8 cellular contexts compared by ENCODE assay signal in the genomic region with DNA sequence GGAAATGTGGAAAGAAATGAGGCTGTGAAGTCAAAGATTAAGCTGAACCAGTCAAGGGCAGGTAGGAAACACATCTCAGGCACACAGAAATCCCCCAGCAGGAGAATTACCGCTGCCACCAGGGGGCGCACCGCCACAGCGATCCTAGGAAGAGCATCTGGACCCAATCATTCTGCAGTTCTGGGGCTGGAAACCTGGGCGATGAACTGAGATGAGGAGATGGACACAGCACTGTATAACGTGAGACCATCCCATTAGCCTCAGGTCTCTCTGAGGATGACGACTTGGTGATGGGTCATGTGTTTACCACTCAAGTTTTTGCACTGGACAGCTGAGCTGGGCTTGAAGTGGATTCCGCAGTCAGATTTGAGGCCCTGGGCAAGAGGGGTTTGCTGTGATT. TPM values are rescaled to one million over a fixed set of nuclear protein-coding genes. Genes with fewer than 3 reads are reported as not detected.
DNase-seq lines count a peak whose midpoint lies in the region; TF ChIP-seq lines count a peak whose summit lies in the region.

No MANE protein-coding gene starts in this region.

- no peaks in the 10 kb centered on the region for H3F3A ChIP-seq in SK-N-SH (replicated peaks; ENCODE audit: insufficient read depth)

- CTCF ChIA-PET in SK-N-SH (lab: Yijun Ruan, JAX) = interaction anchor here (0.6 to 5.4 kb wide), 20 partner anchors 9 to 571 kb away, joined by 3 to 56 read pairs (median 4); no protein-coding TSS in a partner anchor

- H3K4me2 ChIP-seq in SK-N-SH = no peak overlapping the region

- TF ChIP-seq EP300 in SK-N-SH (IDR thresholded peaks at IDR 0.05; ENCODE audit: borderline replicate concordance in 1 of 2, low read depth in 1 of 2, low read length in 1 of 2) = no peak

- H3K9ac ChIP-seq in SK-N-SH = no peak overlapping the region

- H4K20me1 ChIP-seq in SK-N-SH (ENCODE audit: insufficient read depth) = no peaks in the 10 kb centered on the region

- no peaks in the 10 kb centered on the region for H3K79me2 ChIP-seq in SK-N-SH (ENCODE audit: insufficient read depth)

- H3K27me3 ChIP-seq in SK-N-SH (ENCODE audit: insufficient read depth) = peaks cover 29% of the 10 kb centered on the region
- no peaks in the 10 kb centered on the region for H3K27me3 ChIP-seq in ascending aorta

- no peak overlapping the region for H2AFZ ChIP-seq in SK-N-SH (ENCODE audit: low read depth)

- no peak overlapping the region; a peak in 1 of 4 replicates for H3K4me3 ChIP-seq in SK-N-SH (ENCODE audit: low read depth in 2 of 2, low read length in 1 of 2)
- no peak overlapping the region for H3K4me3 ChIP-seq in ascending aorta

- POLR2A ChIA-PET in SK-N-SH (lab: Yijun Ruan, JAX) = no interaction called here

- intact Hi-C loops in ascending aorta (cut with DNase I) = loop anchor here (1.0 kb wide), 1 partner anchor 456 kb away; no protein-coding TSS in a partner anchor

- DNase-seq in NCI-H2081 (lab: John Stamatoyannopoulos, UW) (peak; percentile 53 to 56), NCI-H2081 treated with DMSO at 0.1 percent for 48 hours (lab: John Stamatoyannopoulos, UW) (no peak), Kasumi-1 (lab: John Stamatoyannopoulos, UW) (peak; percentile 38 to 41), SK-N-SH (peak; percentile 69), ascending aorta (ENCODE audit: low spot score in 2 of 2) (peak in 1 of 2 donors; percentile 83), iPS-NIHi11 (ENCODE audit: low spot score) (peak; percentile 75), NCI-H2107 (lab: John Stamatoyannopoulos, UW) (no peak)
- peak; percentile 78 for DNase-seq in stimulated activated CD4-positive, alpha-beta T cell treated with anti-CD3 and anti-CD28 coated beads, Interleukin-15, amount 100 ng/mL, for 24 hours

- TF ChIP-seq RAD21 in SK-N-SH (IDR thresholded peaks at IDR 0.05; ENCODE audit: low read length) = peak; percentile 64

- WGBS in SK-N-SH (ENCODE audit: low lambda C conversion rate) = 11% methylated on average over 7 of the region's 8 CpGs

- H3K9me3 ChIP-seq in SK-N-SH (no peaks in the 10 kb centered on the region), ascending aorta (no peaks in the 10 kb centered on the region)

- TF ChIP-seq CTCF in SK-N-SH (IDR thresholded peaks at IDR 0.05) (peak; percentile 92), ascending aorta (IDR thresholded peaks at IDR 0.05) (peak; percentile 57 to 91 (median 81))

- no peak overlapping the region for H3K27ac ChIP-seq in SK-N-SH (ENCODE audit: low read depth in 2 of 2, low read length in 1 of 2)
- H3K27ac ChIP-seq in ascending aorta = no peak overlapping the region

- H3K9me2 ChIP-seq in SK-N-SH = no peaks in the 10 kb centered on the region

- H3K4me1 ChIP-seq in SK-N-SH (ENCODE audit: control insufficient read depth in 1 of 2, insufficient read depth in 2 of 2, low read depth in 1 of 2, low read length in 1 of 2) = no peaks in the 10 kb centered on the region; a peak in 1 of 4 replicates
- H3K4me1 ChIP-seq in ascending aorta = peaks cover under 1 to 10% of the 10 kb centered on the region in 2 donors

- H3K36me3 ChIP-seq in SK-N-SH (replicated peaks in 1 of 2; ENCODE audit: control insufficient read depth in 1 of 2, insufficient read depth in 2 of 2, low read length in 1 of 2) (no peaks in the 10 kb centered on the region), ascending aorta (no peaks in the 10 kb centered on the region)

TF ChIP-seq in SK-N-SH, 30 proteins besides CTCF, POLR2A, EP300 and RAD21:
- TF ChIP-seq SMC3 (IDR thresholded peaks at IDR 0.05; ENCODE audit: low read depth, low read length) (peak; percentile 74), FOSL2 (IDR thresholded peaks at IDR 0.05; ENCODE audit: borderline replicate concordance, low read depth) (no peak), TCF12 (IDR thresholded peaks at IDR 0.05) (peak; percentile 49; the same call in 1 of the 2 replicates), NRF1 (IDR thresholded peaks at IDR 0.05; ENCODE audit: low read depth, low read length) (no peak), RCOR1 (IDR thresholded peaks at IDR 0.05; ENCODE audit: low read length) (no peak)
TF ChIP-seq in SK-N-SH: peak in this region for 2.

RNA-seq across cellular contexts. Expression of gene SLC24A3, which starts 6.4 kb away (rescaled TPM):
- not detected in 2 replicates for polyA plus RNA-seq in SK-N-SH (2012; rRNA removed)
- not detected in 2 replicates for polyA plus RNA-seq in SK-N-SH (2012; cell fraction: cytosol; rRNA removed)
- not detected in 2 replicates for polyA plus RNA-seq in SK-N-SH (2012; cell fraction: nucleus; rRNA removed)
- total RNA-seq in ascending aorta = 12.9 TPM

Comparison
In these comparisons a context has a peak if more than half of its experiments do, and no peak if none do; other contexts are left out.
1. DNase-seq: peak in NCI-H2081 (2 of 2), Kasumi-1 (2 of 2), SK-N-SH (single experiment), iPS-NIHi11 (single experiment) and stimulated activated CD4-positive, alpha-beta T cell treated with anti-CD3 and anti-CD28 coated beads, Interleukin-15, amount 100 ng/mL, for 24 hours (single experiment); none in NCI-H2081 treated with DMSO at 0.1 percent for 48 hours (single experiment) and NCI-H2107 (single experiment).